Comparison of ENCODE assay signal across 38 cellular contexts in the genomic region with DNA sequence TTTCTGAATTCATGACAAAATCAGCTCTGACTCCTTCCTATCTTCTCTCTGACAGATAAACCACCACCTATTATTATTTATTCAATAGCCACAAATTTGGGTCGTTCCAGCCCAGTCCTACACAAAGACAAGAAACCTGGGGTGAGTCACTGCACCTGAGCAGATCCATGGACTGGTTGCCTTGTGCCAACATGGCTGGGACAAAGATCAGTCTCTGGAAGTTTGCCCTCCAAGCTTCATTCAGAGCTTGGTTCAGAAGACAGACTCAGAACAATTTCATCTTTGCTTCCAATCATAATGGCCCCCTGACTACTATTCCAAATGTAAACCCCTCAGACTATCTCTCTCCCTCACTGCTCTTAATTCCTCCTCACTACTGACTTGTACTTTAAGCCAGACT.
"Had no signal": no experiment of that assay in that cellular context is flagged by ENCODE, and none has a peak within 500 bp of the region (broad histone marks: within the 10 kb centered on the region; RNA-seq: fewer than 3 reads in every experiment).

No MANE protein-coding gene starts in this region.

- H3K4me3 Mint-ChIP-seq: activated CD4-positive, alpha-beta memory T cell treated with anti-CD3 and anti-CD28 coated beads, Interleukin-2, amount 10 ng/mL, durations not matched to agents 7 days and 5 days; activated CD4-positive, alpha-beta T cell treated with anti-CD3 and anti-CD28 coated beads for 36 hours; activated CD4-positive, alpha-beta T cell treated with anti-CD3 and anti-CD28 coated beads, Interleukin-2, amount 10 ng/mL, durations not matched to agents 7 days and 5 days; activated CD8-positive, alpha-beta memory T cell treated with anti-CD3 and anti-CD28 coated beads, Interleukin-2, amount 10 ng/mL, durations not matched to agents 7 days and 5 days; activated CD8-positive, alpha-beta T cell treated with anti-CD3 and anti-CD28 coated beads, Interleukin-2, amount 10 ng/mL, durations not matched to agents 7 days and 5 days; activated naive CD4-positive, alpha-beta T cell treated with anti-CD3 and anti-CD28 coated beads, Interleukin-2, amount 10 ng/mL, durations not matched to agents 7 days and 5 days; activated naive CD4-positive, alpha-beta T cell treated with anti-CD3 and anti-CD28 coated beads, Interleukin-2, amount 50 U/mL, for 24 hours; activated naive CD8-positive, alpha-beta T cell; activated naive CD8-positive, alpha-beta T cell treated with anti-CD3 and anti-CD28 coated beads, Interleukin-2, amount 10 ng/mL, durations not matched to agents 7 days and 5 days; activated naive CD8-positive, alpha-beta T cell treated with anti-CD3 and anti-CD28 coated beads, Interleukin-2, amount 50 U/mL, for 24 hours; activated T-cell treated with anti-CD3 and anti-CD28 coated beads, Interleukin-2, amount 50 U/mL, for 24 hours; brain; central memory CD8-positive, alpha-beta T cell; T-helper 1 cell treated with Interleukin-12 subunit alpha and Interleukin-12 subunit beta and Interleukin-4 antibody, amounts not matched to agents 30 μg/mL and 1 μg/mL, for 36 hours; T-helper 2 cell treated with Interferon-gamma antibody and Interleukin-4, amounts not matched to agents 5 μg/mL and 100 μg/mL, for 36 hours; WTC11 had no signal

- DNase-seq: activated CD4-positive, alpha-beta memory T cell treated with anti-CD3 and anti-CD28 coated beads, Interleukin-2, amount 10 ng/mL, durations not matched to agents 7 days and 5 days; activated CD4-positive, alpha-beta T cell treated with anti-CD3 and anti-CD28 coated beads for 1 hour; activated CD4-positive, alpha-beta T cell treated with anti-CD3 and anti-CD28 coated beads for 36 hours; activated CD4-positive, alpha-beta T cell treated with anti-CD3 and anti-CD28 coated beads for 48 hours; activated CD4-positive, alpha-beta T cell treated with anti-CD3 and anti-CD28 coated beads, Interleukin-2, amount 10 ng/mL, durations not matched to agents 7 days and 5 days; activated CD4-positive, alpha-beta T cell treated with anti-CD3 and anti-CD28 coated beads, Interleukin-2, amount 50 U/mL, for 48 hours; activated CD4-positive, CD25-positive, alpha-beta regulatory T cell; activated CD8-positive, alpha-beta memory T cell treated with anti-CD3 and anti-CD28 coated beads for 24 hours; activated CD8-positive, alpha-beta memory T cell treated with anti-CD3 and anti-CD28 coated beads, Interleukin-2, amount 10 ng/mL, durations not matched to agents 7 days and 5 days; activated CD8-positive, alpha-beta memory T cell treated with anti-CD3 and anti-CD28 coated beads, Interleukin-2, amount 50 U/mL, for 48 hours; activated CD8-positive, alpha-beta T cell treated with anti-CD3 and anti-CD28 coated beads, Interleukin-2, amount 10 ng/mL, durations not matched to agents 7 days and 5 days; activated effector memory CD4-positive, alpha-beta T cell treated with Interleukin-2 at 50 U/mL for 16 hours; activated gamma-delta T cell; activated naive CD4-positive, alpha-beta T cell treated with anti-CD3 and anti-CD28 coated beads, Interleukin-2, amount 10 ng/mL, durations not matched to agents 7 days and 5 days; activated naive CD4-positive, alpha-beta T cell treated with Interleukin-2 at 50 U/mL for 16 hours; activated naive CD8-positive, alpha-beta T cell treated with anti-CD3 and anti-CD28 coated beads, Interleukin-2, amount 10 ng/mL, durations not matched to agents 7 days and 5 days; activated naive CD8-positive, alpha-beta T cell treated with anti-CD3 and anti-CD28 coated beads, Interleukin-2, amount 50 U/mL, for 24 hours; activated T-cell treated with anti-CD3 and anti-CD28 coated beads, Interleukin-2, amount 50 U/mL, for 24 hours; activated T-cell treated with anti-CD3 and anti-CD28 coated beads, Interleukin-2, amount 50 U/mL, for 48 hours; amygdala; anterior cingulate cortex; SW 1271; T-helper 1 cell; T-helper 2 cell; T-helper 9 cell; WERI-Rb-1 had no signal

- H3K4me1 ChIP-seq: ascending aorta had no signal

- FAIRE-seq: TTC549 had no signal

- H3K27me3 ChIP-seq: ascending aorta, cardiac muscle cell had no signal

- ATAC-seq: activated CD4-positive, alpha-beta T cell treated with anti-CD3 and anti-CD28 coated beads for 36 hours; activated CD4-positive, CD25-positive, alpha-beta regulatory T cell treated with anti-CD3 and anti-CD28 coated beads, Interleukin-2, amount 50 U/mL, for 24 hours; activated CD8-positive, alpha-beta memory T cell treated with anti-CD3 and anti-CD28 coated beads, Interleukin-2, amount 10 ng/mL, durations not matched to agents 7 days and 5 days; activated CD8-positive, alpha-beta T cell treated with anti-CD3 and anti-CD28 coated beads, Interleukin-2, amount 10 ng/mL, durations not matched to agents 7 days and 5 days; activated naive CD8-positive, alpha-beta T cell treated with anti-CD3 and anti-CD28 coated beads, Interleukin-2, amount 50 U/mL, for 24 hours; WTC11 had no signal

- H3K4me3 ChIP-seq: ascending aorta, cardiac muscle cell had no signal

- H3K27me3 Mint-ChIP-seq: activated naive CD4-positive, alpha-beta T cell treated with anti-CD3 and anti-CD28 coated beads, Interleukin-2, amount 50 U/mL, for 24 hours had no signal

- H3K36me3 Mint-ChIP-seq: activated naive CD4-positive, alpha-beta T cell treated with anti-CD3 and anti-CD28 coated beads, Interleukin-2, amount 10 ng/mL, durations not matched to agents 7 days and 5 days; activated naive CD4-positive, alpha-beta T cell treated with anti-CD3 and anti-CD28 coated beads, Interleukin-2, amount 50 U/mL, for 24 hours; activated naive CD8-positive, alpha-beta T cell; brain; WTC11 had no signal

- H3K9me3 Mint-ChIP-seq: activated CD4-positive, alpha-beta memory T cell treated with anti-CD3 and anti-CD28 coated beads, Interleukin-2, amount 10 ng/mL, durations not matched to agents 7 days and 5 days; activated CD4-positive, alpha-beta T cell treated with anti-CD3 and anti-CD28 coated beads, Interleukin-2, amount 10 ng/mL, durations not matched to agents 7 days and 5 days; activated naive CD4-positive, alpha-beta T cell treated with anti-CD3 and anti-CD28 coated beads, Interleukin-2, amount 10 ng/mL, durations not matched to agents 7 days and 5 days; activated naive CD4-positive, alpha-beta T cell treated with anti-CD3 and anti-CD28 coated beads, Interleukin-2, amount 50 U/mL, for 24 hours; activated naive CD8-positive, alpha-beta T cell treated with anti-CD3 and anti-CD28 coated beads, Interleukin-2, amount 50 U/mL, for 24 hours; activated T-cell treated with anti-CD3 and anti-CD28 coated beads, Interleukin-2, amount 50 U/mL, for 24 hours; activated T-helper 2 cell treated with anti-CD3 and anti-CD28 coated beads, Interferon-gamma antibody, Interleukin-2, Interleukin-4, amounts not matched to agents 10 μg/mL and 5 μg/mL and 100 μg/mL, durations not matched to agents 14 hours and 24 hours and 36 hours; central memory CD8-positive, alpha-beta T cell; T-helper 1 cell treated with Interleukin-12 subunit alpha and Interleukin-12 subunit beta and Interleukin-4 antibody, amounts not matched to agents 30 μg/mL and 1 μg/mL, for 36 hours; T-helper 2 cell treated with Interferon-gamma antibody and Interleukin-4, amounts not matched to agents 5 μg/mL and 100 μg/mL, for 36 hours; WTC11 had no signal

- H3K4me1 Mint-ChIP-seq: brain; central memory CD8-positive, alpha-beta T cell had no signal

- H3K27ac ChIP-seq: ascending aorta, cardiac muscle cell, WERI-Rb-1 had no signal

- H3K9me3 ChIP-seq: ascending aorta had no signal

- H3K27ac Mint-ChIP-seq: activated CD4-positive, alpha-beta memory T cell treated with anti-CD3 and anti-CD28 coated beads, Interleukin-2, amount 10 ng/mL, durations not matched to agents 7 days and 5 days; activated CD4-positive, alpha-beta T cell treated with anti-CD3 and anti-CD28 coated beads for 36 hours; activated CD4-positive, alpha-beta T cell treated with anti-CD3 and anti-CD28 coated beads, Interleukin-2, amount 10 ng/mL, durations not matched to agents 7 days and 5 days; activated CD8-positive, alpha-beta memory T cell treated with anti-CD3 and anti-CD28 coated beads, Interleukin-2, amount 10 ng/mL, durations not matched to agents 7 days and 5 days; activated CD8-positive, alpha-beta T cell treated with anti-CD3 and anti-CD28 coated beads, Interleukin-2, amount 10 ng/mL, durations not matched to agents 7 days and 5 days; activated naive CD4-positive, alpha-beta T cell treated with anti-CD3 and anti-CD28 coated beads, Interleukin-2, amount 10 ng/mL, durations not matched to agents 7 days and 5 days; activated naive CD4-positive, alpha-beta T cell treated with anti-CD3 and anti-CD28 coated beads, Interleukin-2, amount 50 U/mL, for 24 hours; activated naive CD8-positive, alpha-beta T cell; activated naive CD8-positive, alpha-beta T cell treated with anti-CD3 and anti-CD28 coated beads, Interleukin-2, amount 10 ng/mL, durations not matched to agents 7 days and 5 days; activated naive CD8-positive, alpha-beta T cell treated with anti-CD3 and anti-CD28 coated beads, Interleukin-2, amount 50 U/mL, for 24 hours; activated T-cell treated with anti-CD3 and anti-CD28 coated beads, Interleukin-2, amount 50 U/mL, for 24 hours; activated T-helper 2 cell treated with anti-CD3 and anti-CD28 coated beads, Interferon-gamma antibody, Interleukin-2, Interleukin-4, amounts not matched to agents 10 μg/mL and 5 μg/mL and 100 μg/mL, durations not matched to agents 14 hours and 24 hours and 36 hours; brain; T-helper 1 cell treated with Interleukin-12 subunit alpha and Interleukin-12 subunit beta and Interleukin-4 antibody, amounts not matched to agents 30 μg/mL and 1 μg/mL, for 36 hours; T-helper 2 cell treated with Interferon-gamma antibody and Interleukin-4, amounts not matched to agents 5 μg/mL and 100 μg/mL, for 36 hours; WTC11 had no signal

- H3K36me3 ChIP-seq: ascending aorta, cardiac muscle cell, WERI-Rb-1 had no signal
